Comparison of ENCODE assay signal across 14 cellular contexts in genomic region chr2:10140841-10141610, GRCh38. TPM values are rescaled to one million over a fixed set of nuclear protein-coding genes. Genes with fewer than 3 reads are reported as not detected.
DNase-seq lines count a peak whose midpoint lies in the region; ATAC-seq and TF ChIP-seq lines count a peak whose summit lies in the region.
"Had no signal": no experiment of that assay in that cellular context is flagged by ENCODE, and none has a peak within 500 bp of the region (broad histone marks: within the 10 kb centered on the region; RNA-seq: fewer than 3 reads in every experiment).

No MANE protein-coding gene starts in this region.

- intact Hi-C loops in activated CD4-positive, alpha-beta T cell treated with anti-CD3 and anti-CD28 coated beads for 36 hours (cut with DNase I, micrococcal nuclease), result loop anchor here in 1 of 2 experiments (5.0 kb wide), 1 partner anchor 296 kb away; no protein-coding TSS in a partner anchor

- H3K27ac ChIP-seq in KOPT-K1 (ENCODE audit: low read depth, low read length, poor library complexity, severe bottlenecking), result peak overlapping the region; percentile 37
- no peak overlapping the region for H3K27ac ChIP-seq in brain microvascular endothelial cell
- H3K27ac ChIP-seq: parathyroid adenoma had no signal

- no peaks in the 10 kb centered on the region for H3K9me3 ChIP-seq in KOPT-K1 (ENCODE audit: insufficient read depth, low read length, poor library complexity, severe bottlenecking)

- H3K27ac Mint-ChIP-seq in activated CD4-positive, alpha-beta T cell treated with anti-CD3 and anti-CD28 coated beads for 36 hours, result no peak overlapping the region
- H3K27ac Mint-ChIP-seq in osteocyte (ENCODE audit: unreplicated experiment), result no peak overlapping the region

- CTCF ChIA-PET in activated CD4-positive, alpha-beta T cell treated with anti-CD3 and anti-CD28 coated beads for 36 hours (lab: Charles Lee), result interaction anchor here (0.5 to 4.1 kb wide), 10 partner anchors 36 to 424 kb away, joined by 3 to 31 read pairs (median 3); no protein-coding TSS in a partner anchor

- no peak for DNase-seq in activated CD4-positive, alpha-beta T cell treated with anti-CD3 and anti-CD28 coated beads for 36 hours
- DNase-seq in activated CD4-positive, alpha-beta T cell treated with anti-CD3 and anti-CD28 coated beads for 1 hour, result no peak
- DNase-seq in brain microvascular endothelial cell, result no peak
- no peak for DNase-seq in osteocyte (ENCODE audit: extremely low spot score, unreplicated experiment)
- no peak for DNase-seq in cerebellum (ENCODE audit: low spot score)
- no peak for DNase-seq in NCI-H1694 (lab: John Stamatoyannopoulos, UW)
- DNase-seq: ACHN; dermis blood vessel endothelial cell; NCI-H2227 treated with DMSO at 0.1 percent for 48 hours; stimulated activated CD8-positive, alpha-beta memory T cell treated with anti-CD3 and anti-CD28 coated beads, Interleukin-4, amount 100 ng/mL, for 48 hours; SW 1271 had no signal

- peaks cover 93% of the 10 kb centered on the region for H3K36me3 ChIP-seq in KOPT-K1 (ENCODE audit: insufficient read depth, low read length)
- no peaks in the 10 kb centered on the region for H3K36me3 ChIP-seq in brain microvascular endothelial cell (replicated peaks)

- H3K27me3 ChIP-seq in brain microvascular endothelial cell (replicated peaks), result no peaks in the 10 kb centered on the region

- TF ChIP-seq CTCF in brain microvascular endothelial cell (IDR thresholded peaks at IDR 0.05; ENCODE audit: low read depth, low read length, missing control alignments), result peak; percentile 37
- TF ChIP-seq CTCF in osteocyte (IDR thresholded peaks at IDR 0.05), result peak; percentile 15

- H3K4me3 Mint-ChIP-seq in activated CD4-positive, alpha-beta T cell treated with anti-CD3 and anti-CD28 coated beads for 36 hours, result no peak overlapping the region
- no peak overlapping the region for H3K4me3 Mint-ChIP-seq in osteocyte (ENCODE audit: unreplicated experiment)

- no peaks in the 10 kb centered on the region for H3K27me3 Mint-ChIP-seq in activated CD4-positive, alpha-beta T cell treated with anti-CD3 and anti-CD28 coated beads for 36 hours
- no peaks in the 10 kb centered on the region for H3K27me3 Mint-ChIP-seq in osteocyte (ENCODE audit: unreplicated experiment)

- H3K9me3 Mint-ChIP-seq in activated CD4-positive, alpha-beta T cell treated with anti-CD3 and anti-CD28 coated beads for 36 hours (ENCODE audit: low read depth), result no peaks in the 10 kb centered on the region
- H3K9me3 Mint-ChIP-seq in osteocyte (ENCODE audit: unreplicated experiment), result no peaks in the 10 kb centered on the region

- H3K4me1 Mint-ChIP-seq in activated CD4-positive, alpha-beta T cell treated with anti-CD3 and anti-CD28 coated beads for 36 hours, result peaks cover 26% of the 10 kb centered on the region
- peaks cover 2% of the 10 kb centered on the region for H3K4me1 Mint-ChIP-seq in osteocyte (ENCODE audit: unreplicated experiment)

- POLR2A ChIA-PET in activated CD4-positive, alpha-beta T cell treated with anti-CD3 and anti-CD28 coated beads for 36 hours (lab: Charles Lee), result interaction anchor here (0.5 to 1.3 kb wide), 4 partner anchors 9 to 41 kb away, joined by 3 to 7 read pairs (median 5); no protein-coding TSS in a partner anchor

- peak; percentile 37 for ATAC-seq in activated CD4-positive, alpha-beta T cell treated with anti-CD3 and anti-CD28 coated beads for 36 hours
- no peak for ATAC-seq in GM18870 (IDR thresholded peaks at IDR 0.05; ENCODE audit: unreplicated experiment)

- in situ Hi-C loops in brain microvascular endothelial cell (cut with HindIII; ENCODE audit: low pct_ligation_motif_present, low sequenced_read_pairs), result no loop called here

- H3K4me3 ChIP-seq in brain microvascular endothelial cell (ENCODE audit: low read depth, low read length), result no peak overlapping the region

- H3K36me3 Mint-ChIP-seq in activated CD4-positive, alpha-beta T cell treated with anti-CD3 and anti-CD28 coated beads for 36 hours (ENCODE audit: low read depth), result peaks cover 35% of the 10 kb centered on the region
- no peaks in the 10 kb centered on the region for H3K36me3 Mint-ChIP-seq in osteocyte (ENCODE audit: unreplicated experiment)

RNA-seq across cellular contexts. Expression of gene RRM2, which starts 18.5 kb away (rescaled TPM):
- 100 to 1,000 TPM; 382 to 469 TPM for total RNA-seq in activated CD4-positive, alpha-beta T cell treated with anti-CD3 and anti-CD28 coated beads for 36 hours
- total RNA-seq in osteocyte (28.3 and 33.6 TPM in 2 replicates), cerebellum (18.6 TPM)

Comparison
In these comparisons a context has a peak if more than half of its experiments do, and no peak if none do; other contexts are left out.
1. RNA of gene RRM2, which starts 18.5 kb away (total RNA-seq): 382 to 469 TPM in activated CD4-positive, alpha-beta T cell treated with anti-CD3 and anti-CD28 coated beads for 36 hours; 28.3 to 33.6 TPM in osteocyte and 18.6 TPM in cerebellum (single experiment); every median in the first group is over 10 times any median in the second.